In genomic region chr1:222941425-222941824, GRCh38 we compare ENCODE assay signal across 18 cellular contexts.
"Had no signal": no experiment of that assay in that cellular context is flagged by ENCODE, and none has a peak within 500 bp of the region (broad histone marks: within the 10 kb centered on the region; RNA-seq: fewer than 3 reads in every experiment).

No MANE protein-coding gene starts in this region.

- H3K9me3 Mint-ChIP-seq: T-cell; T-helper 1 cell treated with Interleukin-12 subunit alpha and Interleukin-12 subunit beta and Interleukin-4 antibody, amounts not matched to agents 30 μg/mL and 1 μg/mL, for 36 hours had no signal

- H3K27me3 Mint-ChIP-seq: T-cell had no signal

- H3K27ac Mint-ChIP-seq: T-cell; T-helper 1 cell treated with Interleukin-12 subunit alpha and Interleukin-12 subunit beta and Interleukin-4 antibody, amounts not matched to agents 30 μg/mL and 1 μg/mL, for 36 hours had no signal

- H3K27ac ChIP-seq: RWPE1 had no signal

- H3K4me3 Mint-ChIP-seq: T-cell; T-helper 1 cell treated with Interleukin-12 subunit alpha and Interleukin-12 subunit beta and Interleukin-4 antibody, amounts not matched to agents 30 μg/mL and 1 μg/mL, for 36 hours had no signal

- H3K9me3 ChIP-seq: MG63 had no signal

- H3K4me1 Mint-ChIP-seq: T-cell had no signal

- H3K27me3 ChIP-seq: MG63 had no signal

- DNase-seq: Karpas-422, KG1, MG63, NCI-H1092, NCI-H1436, NCI-H1694 treated with DMSO at 0.1 percent for 48 hours, NCI-H1930, NCI-H2107, NCI-H2227 treated with DMSO at 0.1 percent for 48 hours, NCI-H524, NCI-H526 treated with DMSO at 0.1 percent for 48 hours, NCI-H774, SHP77, SW 1271, T-cell had no signal

- ATAC-seq: Panc1, T-cell had no signal

- H3K4me3 ChIP-seq: MG63 had no signal

- H3K36me3 ChIP-seq: MG63 had no signal
